ENCODE assay signal across 9 cellular contexts in genomic region chrX:137194164-137194563, GRCh38.
DNase-seq lines count a peak whose midpoint lies in the region; ATAC-seq, FAIRE-seq and TF ChIP-seq lines count a peak whose summit lies in the region.
"Had no signal": no experiment of that assay in that cellular context is flagged by ENCODE, and none has a peak within 500 bp of the region (broad histone marks: within the 10 kb centered on the region; RNA-seq: fewer than 3 reads in every experiment).

No MANE protein-coding gene starts in this region.

- H3K36me3 ChIP-seq in Loucy (ENCODE audit: insufficient read depth, low read length) (no peaks in the 10 kb centered on the region), keratinocyte (ENCODE audit: control insufficient read depth in 2 of 2, extremely low read depth in 1 of 2, insufficient read depth in 2 of 2, low read length in 2 of 2) (no peaks in the 10 kb centered on the region)

- H2AFZ ChIP-seq in Loucy (ENCODE audit: low read length): 0 out of 2 replicates have a peak overlapping the region, but pooled peaks have one; percentile 47
- H2AFZ ChIP-seq in keratinocyte (ENCODE audit: control insufficient read depth, low read length): no peak overlapping the region

- H3K4me1 Mint-ChIP-seq in activated CD4-positive, alpha-beta memory T cell treated with anti-CD3 and anti-CD28 coated beads for 36 hours (ENCODE audit: low read depth): no peaks in the 10 kb centered on the region
- no peaks in the 10 kb centered on the region for H3K4me1 Mint-ChIP-seq in effector memory CD8-positive, alpha-beta T cell (ENCODE audit: low read depth in 2 of 2)

- CTCF ChIA-PET in activated CD4-positive, alpha-beta memory T cell treated with anti-CD3 and anti-CD28 coated beads for 36 hours (lab: Charles Lee): interaction anchor here (0.5 to 3.1 kb wide), 8 partner anchors 27 to 246 kb away, joined by 3 to 17 read pairs (median 4); no protein-coding TSS in a partner anchor

- POLR2A ChIA-PET in activated CD4-positive, alpha-beta memory T cell treated with anti-CD3 and anti-CD28 coated beads for 36 hours (lab: Charles Lee): no interaction called here

- DNase-seq in COR-L47 (lab: John Stamatoyannopoulos, UW) (peak; percentile 24), keratinocyte (ENCODE audit: low read depth, low spot score) (no peak), urothelium cell line (ENCODE audit: low spot score) (peak; percentile 2)
- peak; percentile 18 for DNase-seq in activated CD4-positive, alpha-beta memory T cell treated with anti-CD3 and anti-CD28 coated beads for 36 hours
- no peak for DNase-seq in effector memory CD8-positive, alpha-beta T cell

- no peaks in the 10 kb centered on the region for H3F3A ChIP-seq in Loucy (ENCODE audit: low read depth)

- H3K4me2 ChIP-seq in Loucy (ENCODE audit: low read depth, low read length, poor library complexity, severe bottlenecking) (no peak overlapping the region), keratinocyte (ENCODE audit: control insufficient read depth, extremely low read depth, insufficient read depth, low read depth, low read length) (no peak overlapping the region)

- peak; percentile 68 for TF ChIP-seq CTCF in Loucy (conservative IDR thresholded peaks at IDR 0.05; ENCODE audit: low read length)
- peak; percentile 56 to 83 (median 69) for TF ChIP-seq CTCF in keratinocyte (optimal IDR thresholded peaks at IDR 0.05 in 1 of 3, IDR thresholded peaks at IDR 0.05 in 1 of 3, conservative IDR thresholded peaks at IDR 0.05 in 1 of 3; ENCODE audit: extremely low read depth in 1 of 3, insufficient read depth in 2 of 3, low read length in 3 of 3)

- H3K9ac ChIP-seq in Loucy (ENCODE audit: low read depth, low read length, poor library complexity, severe bottlenecking) (no peak overlapping the region), keratinocyte (ENCODE audit: control insufficient read depth, extremely low read depth, insufficient read depth, low read length) (no peak overlapping the region)

- H3K9me3 Mint-ChIP-seq in activated CD4-positive, alpha-beta memory T cell treated with anti-CD3 and anti-CD28 coated beads for 36 hours: no peaks in the 10 kb centered on the region
- no peaks in the 10 kb centered on the region for H3K9me3 Mint-ChIP-seq in effector memory CD8-positive, alpha-beta T cell

- H3K27ac ChIP-seq in keratinocyte (ENCODE audit: control insufficient read depth, insufficient read depth, low read length): no peak overlapping the region

- no peaks in the 10 kb centered on the region for H3K79me2 ChIP-seq in Loucy (ENCODE audit: insufficient read depth, low read length)
- no peaks in the 10 kb centered on the region for H3K79me2 ChIP-seq in keratinocyte (ENCODE audit: control insufficient read depth, insufficient read depth, low read length)

- peaks cover 1% of the 10 kb centered on the region for H3K27me3 Mint-ChIP-seq in activated CD4-positive, alpha-beta memory T cell treated with anti-CD3 and anti-CD28 coated beads for 36 hours
- H3K27me3 Mint-ChIP-seq in effector memory CD8-positive, alpha-beta T cell: no peaks in the 10 kb centered on the region

- H3K36me3 Mint-ChIP-seq in activated CD4-positive, alpha-beta memory T cell treated with anti-CD3 and anti-CD28 coated beads for 36 hours: no peaks in the 10 kb centered on the region
- no peaks in the 10 kb centered on the region for H3K36me3 Mint-ChIP-seq in effector memory CD8-positive, alpha-beta T cell (ENCODE audit: insufficient read depth)

- FAIRE-seq in keratinocyte (lab: Jason Lieb, UNC) (no peak), urothelium cell line (lab: Jason Lieb, UNC) (no peak)
- FAIRE-seq: endometrium had no signal

- H3K27ac Mint-ChIP-seq in activated CD4-positive, alpha-beta memory T cell treated with anti-CD3 and anti-CD28 coated beads for 36 hours: no peak overlapping the region
- H3K27ac Mint-ChIP-seq in effector memory CD8-positive, alpha-beta T cell: no peak overlapping the region

- H3K4me1 ChIP-seq in Loucy (ENCODE audit: insufficient read depth, low read length, poor library complexity, severe bottlenecking): no peaks in the 10 kb centered on the region
- no peaks in the 10 kb centered on the region for H3K4me1 ChIP-seq in keratinocyte (ENCODE audit: control insufficient read depth, extremely low read depth, insufficient read depth, low read length)

- H3K9me1 ChIP-seq in keratinocyte (ENCODE audit: control insufficient read depth, extremely low read depth, insufficient read depth, low read length): no peaks in the 10 kb centered on the region

- H3K27me3 ChIP-seq in Loucy (ENCODE audit: insufficient read depth, low read length, poor library complexity, severe bottlenecking) (no peaks in the 10 kb centered on the region), keratinocyte (ENCODE audit: control insufficient read depth, extremely low read depth, insufficient read depth, low read length) (no peaks in the 10 kb centered on the region)

- ATAC-seq in GM18909 (IDR thresholded peaks at IDR 0.05; ENCODE audit: poor library complexity, unreplicated experiment) (peak; percentile 74), GM21528 (IDR thresholded peaks at IDR 0.05; ENCODE audit: low FRiP score, unreplicated experiment) (no peak)
- ATAC-seq in effector memory CD8-positive, alpha-beta T cell (replicated peaks): no peak

- H3K4me3 ChIP-seq in Loucy (ENCODE audit: low read length, poor library complexity, severe bottlenecking): no peak overlapping the region
- no peak overlapping the region for H3K4me3 ChIP-seq in keratinocyte (ENCODE audit: control insufficient read depth in 2 of 3, extremely low read depth in 1 of 3, insufficient read depth in 2 of 3, low read depth in 1 of 3, low read length in 3 of 3)

- H3K9me2 ChIP-seq in Loucy (replicated peaks; ENCODE audit: low read depth, low read length): no peaks in the 10 kb centered on the region

- intact Hi-C loops in activated CD4-positive, alpha-beta memory T cell treated with anti-CD3 and anti-CD28 coated beads for 36 hours (cut with micrococcal nuclease): loop anchor here (1.0 kb wide), 1 partner anchor 240 kb away; no protein-coding TSS in a partner anchor

- H4K20me1 ChIP-seq in Loucy (ENCODE audit: insufficient read depth, low read length, poor library complexity, severe bottlenecking) (no peaks in the 10 kb centered on the region), keratinocyte (ENCODE audit: control insufficient read depth, extremely low read depth, insufficient read depth, low read length) (no peaks in the 10 kb centered on the region)

- H3K9me3 ChIP-seq in Loucy (ENCODE audit: insufficient read depth, low read depth, low read length): no peaks in the 10 kb centered on the region
- H3K9me3 ChIP-seq in keratinocyte (ENCODE audit: control insufficient read depth, low read depth, low read length): no peaks in the 10 kb centered on the region

- dilution Hi-C loops in keratinocyte (cut with MboI; ENCODE audit: extremely low pct_ligation_motif_present, low sequenced_read_pairs): no loop called here

- no peak overlapping the region for H3K4me3 Mint-ChIP-seq in activated CD4-positive, alpha-beta memory T cell treated with anti-CD3 and anti-CD28 coated beads for 36 hours
- H3K4me3 Mint-ChIP-seq in effector memory CD8-positive, alpha-beta T cell: no peak overlapping the region

Comparison
In these comparisons a context has a peak if more than half of its experiments do, and no peak if none do; other contexts are left out.
1. DNase-seq: peak in COR-L47 (single experiment), activated CD4-positive, alpha-beta memory T cell treated with anti-CD3 and anti-CD28 coated beads for 36 hours (single experiment) and urothelium cell line (single experiment); none in keratinocyte (single experiment) and effector memory CD8-positive, alpha-beta T cell (0 of 3).